In the genomic region with DNA sequence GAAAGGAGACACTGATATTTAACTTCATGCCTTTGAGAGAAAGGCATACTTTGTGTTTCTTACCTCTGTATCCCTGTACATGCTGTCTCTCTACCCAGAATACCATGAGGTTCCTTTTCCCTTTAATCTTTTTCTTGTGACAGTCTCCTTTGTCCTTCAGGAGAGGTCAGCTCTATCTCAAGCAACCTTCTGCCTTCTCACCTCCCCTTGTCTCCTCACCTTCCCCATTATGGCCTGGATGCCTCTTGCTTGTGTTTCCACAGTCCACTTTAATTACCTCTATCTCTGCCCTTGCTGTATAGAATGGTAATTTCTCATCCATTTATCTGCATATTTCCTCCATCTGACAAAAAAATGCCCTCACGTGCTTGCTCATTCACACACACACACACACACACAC, we compare ENCODE assay signal across 1 cellular context.
TF ChIP-seq lines count a peak whose summit lies in the region.

No MANE protein-coding gene starts in this region.

TF ChIP-seq in HepG2, 621 proteins besides CTCF, POLR2A, EP300 and RAD21 (continued from another document):
- TF ChIP-seq, protein P1, sequence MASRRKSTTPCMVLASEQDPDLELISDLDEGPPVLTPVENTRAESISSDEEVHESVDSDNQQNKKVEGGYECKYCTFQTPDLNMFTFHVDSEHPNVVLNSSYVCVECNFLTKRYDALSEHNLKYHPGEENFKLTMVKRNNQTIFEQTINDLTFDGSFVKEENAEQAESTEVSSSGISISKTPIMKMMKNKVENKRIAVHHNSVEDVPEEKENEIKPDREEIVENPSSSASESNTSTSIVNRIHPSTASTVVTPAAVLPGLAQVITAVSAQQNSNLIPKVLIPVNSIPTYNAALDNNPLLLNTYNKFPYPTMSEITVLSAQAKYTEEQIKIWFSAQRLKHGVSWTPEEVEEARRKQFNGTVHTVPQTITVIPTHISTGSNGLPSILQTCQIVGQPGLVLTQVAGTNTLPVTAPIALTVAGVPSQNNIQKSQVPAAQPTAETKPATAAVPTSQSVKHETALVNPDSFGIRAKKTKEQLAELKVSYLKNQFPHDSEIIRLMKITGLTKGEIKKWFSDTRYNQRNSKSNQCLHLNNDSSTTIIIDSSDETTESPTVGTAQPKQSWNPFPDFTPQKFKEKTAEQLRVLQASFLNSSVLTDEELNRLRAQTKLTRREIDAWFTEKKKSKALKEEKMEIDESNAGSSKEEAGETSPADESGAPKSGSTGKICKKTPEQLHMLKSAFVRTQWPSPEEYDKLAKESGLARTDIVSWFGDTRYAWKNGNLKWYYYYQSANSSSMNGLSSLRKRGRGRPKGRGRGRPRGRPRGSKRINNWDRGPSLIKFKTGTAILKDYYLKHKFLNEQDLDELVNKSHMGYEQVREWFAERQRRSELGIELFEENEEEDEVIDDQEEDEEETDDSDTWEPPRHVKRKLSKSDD (CRISPR knock-in tag; IDR thresholded peaks at IDR 0.05; ENCODE audit: low read depth): no peak
- TF ChIP-seq, protein P2, sequence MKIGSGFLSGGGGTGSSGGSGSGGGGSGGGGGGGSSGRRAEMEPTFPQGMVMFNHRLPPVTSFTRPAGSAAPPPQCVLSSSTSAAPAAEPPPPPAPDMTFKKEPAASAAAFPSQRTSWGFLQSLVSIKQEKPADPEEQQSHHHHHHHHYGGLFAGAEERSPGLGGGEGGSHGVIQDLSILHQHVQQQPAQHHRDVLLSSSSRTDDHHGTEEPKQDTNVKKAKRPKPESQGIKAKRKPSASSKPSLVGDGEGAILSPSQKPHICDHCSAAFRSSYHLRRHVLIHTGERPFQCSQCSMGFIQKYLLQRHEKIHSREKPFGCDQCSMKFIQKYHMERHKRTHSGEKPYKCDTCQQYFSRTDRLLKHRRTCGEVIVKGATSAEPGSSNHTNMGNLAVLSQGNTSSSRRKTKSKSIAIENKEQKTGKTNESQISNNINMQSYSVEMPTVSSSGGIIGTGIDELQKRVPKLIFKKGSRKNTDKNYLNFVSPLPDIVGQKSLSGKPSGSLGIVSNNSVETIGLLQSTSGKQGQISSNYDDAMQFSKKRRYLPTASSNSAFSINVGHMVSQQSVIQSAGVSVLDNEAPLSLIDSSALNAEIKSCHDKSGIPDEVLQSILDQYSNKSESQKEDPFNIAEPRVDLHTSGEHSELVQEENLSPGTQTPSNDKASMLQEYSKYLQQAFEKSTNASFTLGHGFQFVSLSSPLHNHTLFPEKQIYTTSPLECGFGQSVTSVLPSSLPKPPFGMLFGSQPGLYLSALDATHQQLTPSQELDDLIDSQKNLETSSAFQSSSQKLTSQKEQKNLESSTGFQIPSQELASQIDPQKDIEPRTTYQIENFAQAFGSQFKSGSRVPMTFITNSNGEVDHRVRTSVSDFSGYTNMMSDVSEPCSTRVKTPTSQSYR (CRISPR knock-in tag; IDR thresholded peaks at IDR 0.05; ENCODE audit: borderline replicate concordance): no peak
